10 cellular contexts compared by ENCODE assay signal in the genomic region with DNA sequence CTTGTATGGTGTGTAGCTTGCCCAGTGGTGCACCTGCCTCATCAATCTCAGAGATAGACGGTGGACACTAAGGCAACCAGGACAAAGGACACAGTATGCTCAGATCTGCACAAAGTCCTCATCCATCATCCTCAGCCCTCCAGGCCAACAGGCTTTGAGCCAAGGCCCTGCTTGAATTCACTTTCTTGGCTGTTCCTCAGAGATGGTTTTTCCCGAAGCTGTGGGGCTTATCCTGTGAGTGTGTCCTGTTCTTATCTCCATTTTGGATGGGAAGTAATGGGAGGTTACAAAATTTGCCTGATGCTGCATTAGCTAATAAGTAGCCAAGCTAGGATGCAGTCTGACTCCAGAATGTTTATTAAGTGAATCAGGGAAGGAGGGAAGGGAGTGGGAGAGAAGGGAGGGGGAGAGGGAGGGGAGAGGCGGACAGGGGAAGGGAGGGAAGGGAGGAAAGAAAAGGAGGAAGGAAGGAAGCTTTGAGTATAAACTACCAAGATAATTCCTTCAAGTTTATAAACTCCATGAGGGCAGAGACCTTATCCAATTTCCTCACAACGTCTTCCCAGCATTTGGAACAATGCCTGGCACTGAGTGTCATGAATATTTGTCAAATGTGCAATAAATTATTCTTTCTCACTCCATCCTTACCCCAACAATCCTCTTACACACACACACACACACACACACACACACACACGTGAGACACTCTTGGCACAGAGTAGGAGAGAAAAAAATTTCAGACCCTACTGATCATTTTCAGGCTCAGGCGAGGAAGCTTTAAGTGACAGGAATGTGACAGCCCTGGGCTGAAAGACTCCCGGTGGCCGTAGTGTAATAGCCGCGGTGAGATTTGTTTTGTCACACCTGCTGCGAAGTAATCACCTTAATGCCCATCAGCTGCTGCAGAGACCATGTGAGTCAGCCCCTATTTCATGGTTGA.
A peak's percentile ranks its signal among the peaks of the same experiment; 100 is the strongest.
DNase-seq lines count a peak whose midpoint lies in the region; ATAC-seq and TF ChIP-seq lines count a peak whose summit lies in the region.
"Had no signal": no experiment of that assay in that cellular context is flagged by ENCODE, and none has a peak within 500 bp of the region (broad histone marks: within the 10 kb centered on the region; RNA-seq: fewer than 3 reads in every experiment).

No MANE protein-coding gene starts in this region.

- no peak for TF ChIP-seq CTCF in choroid plexus epithelial cell (conservative IDR thresholded peaks at IDR 0.05; ENCODE audit: low read depth, low read length)
- no peak for TF ChIP-seq CTCF in left lung (IDR thresholded peaks at IDR 0.05)
- no peak for TF ChIP-seq CTCF in GM13977 (IDR thresholded peaks at IDR 0.05; ENCODE audit: extremely low read depth, insufficient read depth, missing control alignments)

- no peaks in the 10 kb centered on the region for H3K9me3 ChIP-seq in left lung

- no peaks in the 10 kb centered on the region for H3K27me3 ChIP-seq in left lung

- peak; percentile 48 for ATAC-seq in left lung

- peak overlapping the region; percentile 4 to 48 for H3K27ac ChIP-seq in left lung

- peaks cover 0 to 47% of the 10 kb centered on the region in 2 donors for H3K4me1 ChIP-seq in left lung

- H3K4me3 ChIP-seq in choroid plexus epithelial cell (ENCODE audit: low read depth, low read length) (no peak overlapping the region), left lung (no peak overlapping the region)

- intact Hi-C loops in left lung (cut with DNase I), result no loop called here

- no peaks in the 10 kb centered on the region for H3K36me3 ChIP-seq in left lung

- in situ Hi-C loops in GM13977 (cut with MboI; ENCODE audit: low pct_unique_long_range_greater_than_20kb, low sequenced_read_pairs, unreplicated experiment), result no loop called here

- DNase-seq in LHCN-M2 (ENCODE audit: low read depth), result peak; percentile 56
- DNase-seq in choroid plexus epithelial cell (ENCODE audit: low read depth), result peak; percentile 49
- no peak for DNase-seq in left lung
- DNase-seq in stromal cell of bone marrow (ENCODE audit: low read depth), result peak; percentile 43
- DNase-seq in SIG-M5 treated with dmso at 0.1 percent for 504 hours (lab: John Stamatoyannopoulos, UW; ENCODE audit: unreplicated experiment), result no peak
- no peak for DNase-seq in GM13977 (ENCODE audit: low spot score)
- DNase-seq in NCI-H2196 treated with DMSO at 0.1 percent for 48 hours (lab: John Stamatoyannopoulos, UW; ENCODE audit: unreplicated experiment), result no peak
- no peak for DNase-seq in NCI-H345 (lab: John Stamatoyannopoulos, UW)
- DNase-seq: GF-D8, naive B cell had no signal

Comparison
In these comparisons a context has a peak if more than half of its experiments do, and no peak if none do; other contexts are left out.
1. DNase-seq: peak in LHCN-M2 (single experiment), choroid plexus epithelial cell (single experiment) and stromal cell of bone marrow (single experiment); none in left lung (0 of 2), SIG-M5 treated with dmso at 0.1 percent for 504 hours (single experiment), GM13977 (single experiment), NCI-H2196 treated with DMSO at 0.1 percent for 48 hours (single experiment) and NCI-H345 (single experiment).